Comparison of ENCODE assay signal across 11 cellular contexts in the genomic region with DNA sequence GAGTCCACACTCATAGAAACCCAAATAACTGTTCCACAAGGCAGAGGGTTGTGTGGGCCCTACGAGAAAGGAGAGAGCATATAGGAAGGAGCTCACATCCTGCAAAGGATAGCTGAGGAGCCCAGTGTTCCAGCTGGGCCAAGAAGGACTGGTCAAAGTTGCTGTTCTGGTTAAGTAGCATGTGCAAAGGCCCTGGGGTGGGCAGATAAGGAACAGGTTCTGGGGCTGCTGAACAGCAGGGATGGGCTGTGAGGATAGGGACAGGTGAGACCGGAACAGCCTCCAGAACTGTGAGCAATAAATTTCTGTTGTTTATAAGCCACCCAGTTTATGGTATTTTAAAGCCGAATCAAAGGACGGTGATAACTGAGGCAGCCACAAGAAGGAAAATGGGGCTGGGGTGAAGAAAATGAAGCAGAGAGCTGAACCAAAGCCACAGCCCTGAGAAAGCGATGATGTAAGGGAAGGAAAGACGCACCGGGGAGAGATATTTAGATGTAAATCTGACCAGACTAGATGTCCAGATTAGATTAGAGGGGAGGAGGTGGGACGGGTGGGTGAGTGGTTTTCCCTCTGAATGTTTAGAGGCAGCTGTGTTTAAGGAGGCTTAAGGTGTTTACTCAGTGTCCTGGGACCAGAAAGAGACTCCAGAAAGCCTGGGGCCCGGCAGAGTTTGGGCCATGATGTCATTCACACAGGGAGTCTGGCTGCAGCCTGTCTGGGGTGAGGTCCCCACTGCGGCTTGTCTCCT.
A peak's percentile ranks its signal among the peaks of the same experiment; 100 is the strongest.
DNase-seq lines count a peak whose midpoint lies in the region; ATAC-seq and TF ChIP-seq lines count a peak whose summit lies in the region.
"Had no signal": no experiment of that assay in that cellular context is flagged by ENCODE, and none has a peak within 500 bp of the region (broad histone marks: within the 10 kb centered on the region; RNA-seq: fewer than 3 reads in every experiment).

No MANE protein-coding gene starts in this region.

- H3K4me2 ChIP-seq in Karpas-422 (ENCODE audit: low read depth, low read length, poor library complexity, severe bottlenecking) = no peak overlapping the region

- ATAC-seq in naive thymus-derived CD8-positive, alpha-beta T cell = peak; percentile 66 to 72
- no peak for ATAC-seq in HG03442 (IDR thresholded peaks at IDR 0.05; ENCODE audit: unreplicated experiment)

- H3K4me1 Mint-ChIP-seq in CD8-positive, alpha-beta memory T cell = peaks cover 31 to 45% (median 44%) of the 10 kb centered on the region in 3 donors
- H3K4me1 Mint-ChIP-seq in T-helper 2 cell treated with Interferon-gamma antibody and Interleukin-4, amounts not matched to agents 5 μg/mL and 100 μg/mL, for 36 hours (ENCODE audit: low read depth) = peaks cover 35% of the 10 kb centered on the region
- H3K4me1 Mint-ChIP-seq in naive thymus-derived CD8-positive, alpha-beta T cell = peaks cover 7 to 28% (median 23%) of the 10 kb centered on the region in 4 donors

- peaks cover 0 to 21% of the 10 kb centered on the region in 2 donors for H3K27me3 Mint-ChIP-seq in CD8-positive, alpha-beta memory T cell
- peaks cover 2% of the 10 kb centered on the region for H3K27me3 Mint-ChIP-seq in T-helper 2 cell treated with Interferon-gamma antibody and Interleukin-4, amounts not matched to agents 5 μg/mL and 100 μg/mL, for 36 hours (ENCODE audit: low read depth)
- H3K27me3 Mint-ChIP-seq in naive thymus-derived CD8-positive, alpha-beta T cell = no peaks in the 10 kb centered on the region

- no peaks in the 10 kb centered on the region for H4K20me1 ChIP-seq in Karpas-422 (ENCODE audit: insufficient read depth, low read depth, low read length)

- intact Hi-C loops in tibial artery (cut with DNase I; ENCODE audit: low total_unique reads) = no loop called here

- H2AFZ ChIP-seq in Karpas-422 (ENCODE audit: low read length) = no peak overlapping the region
- H2AFZ ChIP-seq: parathyroid adenoma had no signal

- CTCF ChIA-PET in CD8-positive, alpha-beta memory T cell (lab: Charles Lee) = interaction anchor here (0.9 to 1.0 kb wide), 2 partner anchors 11 to 102 kb away, joined by 3 read pairs; no protein-coding TSS in a partner anchor

- no peaks in the 10 kb centered on the region for H3K36me3 Mint-ChIP-seq in CD8-positive, alpha-beta memory T cell
- peaks cover 2% of the 10 kb centered on the region for H3K36me3 Mint-ChIP-seq in T-helper 2 cell treated with Interferon-gamma antibody and Interleukin-4, amounts not matched to agents 5 μg/mL and 100 μg/mL, for 36 hours (ENCODE audit: low read depth)
- H3K36me3 Mint-ChIP-seq in naive thymus-derived CD8-positive, alpha-beta T cell = peaks cover 0 to 4% (median 0%) of the 10 kb centered on the region in 3 donors

- H3K9me3 Mint-ChIP-seq in CD8-positive, alpha-beta memory T cell = peaks cover 0 to 2% (median 0%) of the 10 kb centered on the region in 5 donors
- peaks cover 6% of the 10 kb centered on the region for H3K9me3 Mint-ChIP-seq in T-helper 2 cell treated with Interferon-gamma antibody and Interleukin-4, amounts not matched to agents 5 μg/mL and 100 μg/mL, for 36 hours
- H3K9me3 Mint-ChIP-seq in naive thymus-derived CD8-positive, alpha-beta T cell = peaks cover 0 to 15% (median 0%) of the 10 kb centered on the region in 9 donors

- no peaks in the 10 kb centered on the region for H3K9me3 ChIP-seq in CD8-positive, alpha-beta memory T cell (ENCODE audit: low read length)
- H3K9me3 ChIP-seq in tibial artery (peaks cover 0 to 8% (median 8%) of the 10 kb centered on the region in 3 donors), Karpas-422 (ENCODE audit: low read length) (no peaks in the 10 kb centered on the region)

- DNase-seq in CD8-positive, alpha-beta memory T cell = peak; percentile 13 to 89 (median 60)
- DNase-seq in T-helper 2 cell treated with Interferon-gamma antibody and Interleukin-4, amounts not matched to agents 5 μg/mL and 100 μg/mL, for 36 hours (ENCODE audit: low spot score) = peak; percentile 42
- DNase-seq in activated gamma-delta T cell (lab: John Stamatoyannopoulos, UW) (peak; percentile 20), tibial artery (no peak), NOMO-1 (lab: John Stamatoyannopoulos, UW; ENCODE audit: unreplicated experiment in 2 of 2) (no peak), Karpas-422 (no peak)
- DNase-seq in naive thymus-derived CD8-positive, alpha-beta T cell = peak in 7 of 10 donors; percentile 11 to 63 (median 22)
- DNase-seq: NCI-H2029 treated with DMSO at 0.1 percent for 48 hours had no signal

- no peaks in the 10 kb centered on the region for H3K79me2 ChIP-seq in Karpas-422 (ENCODE audit: low read length)
- H3K79me2 ChIP-seq: parathyroid adenoma had no signal

- peaks cover 22% of the 10 kb centered on the region for H3K4me1 ChIP-seq in CD8-positive, alpha-beta memory T cell (ENCODE audit: insufficient read depth, low read length)
- H3K4me1 ChIP-seq in tibial artery (peaks cover 0 to 11% (median 0%) of the 10 kb centered on the region in 4 donors), Karpas-422 (ENCODE audit: low read length) (peaks cover 18% of the 10 kb centered on the region)
- H3K4me1 ChIP-seq: parathyroid adenoma had no signal

- H3K27ac ChIP-seq in CD8-positive, alpha-beta memory T cell (ENCODE audit: low read depth, low read length) = peak overlapping the region; percentile 51
- H3K27ac ChIP-seq in tibial artery (no peak overlapping the region), Karpas-422 (ENCODE audit: low read length) (no peak overlapping the region)
- H3K27ac ChIP-seq: C4-2B, parathyroid adenoma had no signal

- H3K9ac ChIP-seq in Karpas-422 (ENCODE audit: low read length) = no peak overlapping the region
- H3K9ac ChIP-seq: parathyroid adenoma had no signal

- peak overlapping the region; percentile 90 to 98 (median 94) for H3K27ac Mint-ChIP-seq in CD8-positive, alpha-beta memory T cell
- peak overlapping the region; percentile 68 for H3K27ac Mint-ChIP-seq in T-helper 2 cell treated with Interferon-gamma antibody and Interleukin-4, amounts not matched to agents 5 μg/mL and 100 μg/mL, for 36 hours
- peak overlapping the region in 8 of 10 donors; percentile 10 to 86 (median 76) for H3K27ac Mint-ChIP-seq in naive thymus-derived CD8-positive, alpha-beta T cell

- peak overlapping the region; percentile 8 to 86 (median 60) for H3K4me3 Mint-ChIP-seq in CD8-positive, alpha-beta memory T cell
- H3K4me3 Mint-ChIP-seq in T-helper 2 cell treated with Interferon-gamma antibody and Interleukin-4, amounts not matched to agents 5 μg/mL and 100 μg/mL, for 36 hours = peak overlapping the region; percentile 60
- H3K4me3 Mint-ChIP-seq in naive thymus-derived CD8-positive, alpha-beta T cell = peak overlapping the region in 2 of 10 donors; percentile 29 to 35

- TF ChIP-seq CTCF in tibial artery (IDR thresholded peaks at IDR 0.05) = no peak

- POLR2A ChIA-PET in CD8-positive, alpha-beta memory T cell (lab: Charles Lee) = no interaction called here
- POLR2A ChIA-PET in naive thymus-derived CD8-positive, alpha-beta T cell (lab: Charles Lee) = interaction anchor here (0.5 to 0.6 kb wide), 2 partner anchors 240 to 1385 kb away, joined by 3 read pairs; no protein-coding TSS in a partner anchor

- no peak overlapping the region for H3K4me3 ChIP-seq in CD8-positive, alpha-beta memory T cell (ENCODE audit: low read length)
- H3K4me3 ChIP-seq in tibial artery (no peak overlapping the region), Karpas-422 (ENCODE audit: low read length) (no peak overlapping the region)

- no peaks in the 10 kb centered on the region for H3K9me2 ChIP-seq in Karpas-422 (replicated peaks; ENCODE audit: insufficient read depth, low read length)

- H3K27me3 ChIP-seq in CD8-positive, alpha-beta memory T cell (ENCODE audit: insufficient read depth, low read length, poor library complexity, severe bottlenecking) = no peaks in the 10 kb centered on the region
- no peaks in the 10 kb centered on the region for H3K27me3 ChIP-seq in tibial artery
- H3K27me3 ChIP-seq in Karpas-422 (ENCODE audit: low read length) = no peaks in the 10 kb centered on the region

- no peaks in the 10 kb centered on the region for H3K36me3 ChIP-seq in CD8-positive, alpha-beta memory T cell (ENCODE audit: insufficient read depth, low read length)
- H3K36me3 ChIP-seq in tibial artery = no peaks in the 10 kb centered on the region
- no peaks in the 10 kb centered on the region for H3K36me3 ChIP-seq in Karpas-422 (ENCODE audit: insufficient read depth, low read length)

Comparison
In these comparisons a context has a peak if more than half of its experiments do, and no peak if none do; other contexts are left out.
1. DNase-seq: peak in CD8-positive, alpha-beta memory T cell (5 of 5), T-helper 2 cell treated with Interferon-gamma antibody and Interleukin-4, amounts not matched to agents 5 μg/mL and 100 μg/mL, for 36 hours (single experiment), activated gamma-delta T cell (single experiment) and naive thymus-derived CD8-positive, alpha-beta T cell (7 of 10); none in tibial artery (0 of 2), NOMO-1 (0 of 2) and Karpas-422 (single experiment).
2. Peak in every context shown above with its lines, with median percentiles within 50 percentile points of each other: H3K27ac Mint-ChIP-seq.